In genomic region chr7:43647772-43648643, GRCh38 we compare ENCODE assay signal across 8 cellular contexts.
DNase-seq lines count a peak whose midpoint lies in the region; ATAC-seq and TF ChIP-seq lines count a peak whose summit lies in the region.

No MANE protein-coding gene starts in this region.

- peaks cover 77% of the 10 kb centered on the region for H4K20me1 ChIP-seq in BLaER1

- in situ Hi-C loops in astrocyte of the spinal cord (cut with HindIII; ENCODE audit: low sequenced_read_pairs), result no loop called here

- H3K9me3 ChIP-seq in BLaER1 (no peaks in the 10 kb centered on the region), HUES48 (ENCODE audit: control insufficient read depth, insufficient read depth, low read length) (no peaks in the 10 kb centered on the region)

- peaks cover 71% of the 10 kb centered on the region for H3K4me1 ChIP-seq in BLaER1
- peaks cover 45% of the 10 kb centered on the region for H3K4me1 ChIP-seq in HUES48 (ENCODE audit: control insufficient read depth, insufficient read depth, low read length)

- DNase-seq in SHP77 (lab: John Stamatoyannopoulos, UW), result peak; percentile 87 to 90
- peak; percentile 99 for DNase-seq in astrocyte of the spinal cord (ENCODE audit: low read depth, low spot score)
- peak; percentile 78 for DNase-seq in hepatic stellate cell (ENCODE audit: low spot score)
- peak; percentile 100 for DNase-seq in retinal pigment epithelial cell (ENCODE audit: low read depth)

- H3K4me3 ChIP-seq in BLaER1 (peak overlapping the region; percentile 16; the same call in 1 of the 2 replicates), HUES48 (ENCODE audit: low read depth, low read length) (no peak overlapping the region), astrocyte of the spinal cord (ENCODE audit: low read depth, low read length) (no peak overlapping the region), retinal pigment epithelial cell (ENCODE audit: low read length) (peak overlapping the region; percentile 5)

- H3K9ac ChIP-seq in BLaER1 (peak overlapping the region; percentile 39; the same call in 1 of the 2 replicates), HUES48 (ENCODE audit: low read depth, low read length) (no peak overlapping the region; the same call in 1 of the 2 replicates)

- H3K36me3 ChIP-seq in BLaER1 (peaks cover 48% of the 10 kb centered on the region), HUES48 (ENCODE audit: control insufficient read depth, insufficient read depth, low read length) (peaks cover 50% of the 10 kb centered on the region)

- ATAC-seq in GM19324 (IDR thresholded peaks at IDR 0.05; ENCODE audit: low FRiP score, unreplicated experiment), result peak; percentile 3
- ATAC-seq in HG03469 (IDR thresholded peaks at IDR 0.05; ENCODE audit: unreplicated experiment), result no peak

- H3K27ac ChIP-seq in BLaER1 (peak overlapping the region; percentile 55), HUES48 (ENCODE audit: low read depth, low read length) (peak overlapping the region; percentile 79)

- no peak for TF ChIP-seq CTCF in astrocyte of the spinal cord (IDR thresholded peaks at IDR 0.05; ENCODE audit: low read depth, low read length)
- no peak for TF ChIP-seq CTCF in retinal pigment epithelial cell (conservative IDR thresholded peaks at IDR 0.05; ENCODE audit: low read depth, low read length)

- H3K27me3 ChIP-seq in BLaER1 (no peaks in the 10 kb centered on the region), HUES48 (ENCODE audit: control insufficient read depth, insufficient read depth, low read length) (no peaks in the 10 kb centered on the region)

- H3K4me2 ChIP-seq in BLaER1, result peak overlapping the region; percentile 87

Comparison
In these comparisons a context has a peak if more than half of its experiments do, and no peak if none do; other contexts are left out.
1. H3K4me3 ChIP-seq: peak in BLaER1 (single experiment) and retinal pigment epithelial cell (single experiment); none in HUES48 (single experiment) and astrocyte of the spinal cord (single experiment).
2. Peak in every context shown above with its lines, with median percentiles within 50 percentile points of each other: DNase-seq.